8 cellular contexts compared by ENCODE assay signal in genomic region chr11:118924591-118925585, GRCh38. TPM values are rescaled to one million over a fixed set of nuclear protein-coding genes. Genes with fewer than 3 reads are reported as not detected.
A peak's percentile ranks its signal among the peaks of the same experiment; 100 is the strongest.
DNase-seq lines count a peak whose midpoint lies in the region; ATAC-seq and TF ChIP-seq lines count a peak whose summit lies in the region.

No MANE protein-coding gene starts in this region.

- H3K27me3 ChIP-seq in MM.1S (replicated peaks; ENCODE audit: insufficient read depth, low read length) (no peaks in the 10 kb centered on the region), heart right ventricle (no peaks in the 10 kb centered on the region)

- ATAC-seq in heart right ventricle, result no peak
- ATAC-seq in GM21737 (IDR thresholded peaks at IDR 0.05; ENCODE audit: unreplicated experiment), result no peak

- CTCF ChIA-PET in activated naive CD4-positive, alpha-beta T cell treated with anti-CD3 and anti-CD28 coated beads, Interleukin-2, amount 10 ng/mL, durations not matched to agents 7 days and 5 days (lab: Charles Lee), result interaction anchor here (0.5 to 10.5 kb wide), 6 partner anchors 14 to 135 kb away, joined by 3 to 232 read pairs (median 4); partner anchors contain the start of gene CXCR5

- 0 to 1% methylated on average over 45 of the region's 45 CpGs for WGBS in heart right ventricle, 2 donors

- intact Hi-C loops in heart right ventricle (cut with DNase I) (loop anchor here in 6 of 10 donors (2.0 to 5.0 kb wide), 3 partner anchors 16 to 138 kb away; partner anchors contain the start of gene DDX6 (in 3 of the 6)), posterior vena cava (cut with DNase I) (loop anchor here in 1 of 2 donors (5.0 kb wide), 1 partner anchor 33 kb away; no protein-coding TSS in a partner anchor)

- H3K9ac ChIP-seq in MM.1S (ENCODE audit: low read length), result peak overlapping the region; percentile 72

- H3K27ac ChIP-seq in MM.1S (ENCODE audit: low read length) (peak overlapping the region; percentile 14; the same call in 1 of the 2 replicates), heart right ventricle (peak overlapping the region; percentile 79 to 98 (median 94))

- peak overlapping the region; percentile 87 for H3K27ac Mint-ChIP-seq in activated naive CD4-positive, alpha-beta T cell treated with anti-CD3 and anti-CD28 coated beads, Interleukin-2, amount 10 ng/mL, durations not matched to agents 7 days and 5 days

- peaks cover 42% of the 10 kb centered on the region for H3K79me2 ChIP-seq in MM.1S (ENCODE audit: low read length)

- DNase-seq in NCI-H1436 (lab: John Stamatoyannopoulos, UW), result peak; percentile 17
- DNase-seq in NCI-H1436 treated with DMSO at 0.1 percent for 48 hours (lab: John Stamatoyannopoulos, UW), result no peak
- DNase-seq in MM.1S, result peak; percentile 42
- peak; percentile 73 for DNase-seq in activated naive CD4-positive, alpha-beta T cell treated with anti-CD3 and anti-CD28 coated beads, Interleukin-2, amount 10 ng/mL, durations not matched to agents 7 days and 5 days
- DNase-seq in heart right ventricle, result peak; percentile 56 to 69
- peak; percentile 84 for DNase-seq in posterior vena cava (ENCODE audit: low spot score)
- DNase-seq in NCI-H2196 treated with DMSO at 0.1 percent for 48 hours (lab: John Stamatoyannopoulos, UW; ENCODE audit: unreplicated experiment), result no peak

- peaks cover 28% of the 10 kb centered on the region for H3K4me1 ChIP-seq in MM.1S (ENCODE audit: low read length)
- H3K4me1 ChIP-seq in heart right ventricle, result peaks cover 28 to 74% (median 58%) of the 10 kb centered on the region in 9 donors

- H3K4me3 ChIP-seq in MM.1S (ENCODE audit: low read length) (peak overlapping the region; percentile 98), heart right ventricle (peak overlapping the region; percentile 64 to 98 (median 94))

- TF ChIP-seq CTCF in MM.1S (IDR thresholded peaks at IDR 0.05; ENCODE audit: low read length) (no peak), heart right ventricle (IDR thresholded peaks at IDR 0.05) (no peak)

- H3F3A ChIP-seq in MM.1S (ENCODE audit: insufficient read depth, low read length), result peaks cover 36% of the 10 kb centered on the region

- H3K36me3 ChIP-seq in MM.1S (replicated peaks; ENCODE audit: insufficient read depth, low read length) (no peaks in the 10 kb centered on the region), heart right ventricle (no peaks in the 10 kb centered on the region)

- no peaks in the 10 kb centered on the region for H3K9me2 ChIP-seq in MM.1S (replicated peaks; ENCODE audit: insufficient read depth, low read length)

- peaks cover 35% of the 10 kb centered on the region for H3K36me3 Mint-ChIP-seq in activated naive CD4-positive, alpha-beta T cell treated with anti-CD3 and anti-CD28 coated beads, Interleukin-2, amount 10 ng/mL, durations not matched to agents 7 days and 5 days

- H3K9me3 Mint-ChIP-seq in activated naive CD4-positive, alpha-beta T cell treated with anti-CD3 and anti-CD28 coated beads, Interleukin-2, amount 10 ng/mL, durations not matched to agents 7 days and 5 days, result no peaks in the 10 kb centered on the region

- no peaks in the 10 kb centered on the region for H4K20me1 ChIP-seq in MM.1S (ENCODE audit: insufficient read depth, low read length)

- peaks cover 53% of the 10 kb centered on the region for H3K4me1 Mint-ChIP-seq in activated naive CD4-positive, alpha-beta T cell treated with anti-CD3 and anti-CD28 coated beads, Interleukin-2, amount 10 ng/mL, durations not matched to agents 7 days and 5 days

- H3K27me3 Mint-ChIP-seq in activated naive CD4-positive, alpha-beta T cell treated with anti-CD3 and anti-CD28 coated beads, Interleukin-2, amount 10 ng/mL, durations not matched to agents 7 days and 5 days, result peaks cover 4% of the 10 kb centered on the region

- peak overlapping the region; percentile 90 for H3K4me2 ChIP-seq in MM.1S (ENCODE audit: low read depth, low read length)

- H2AFZ ChIP-seq in MM.1S (ENCODE audit: low read length), result peak overlapping the region; percentile 76

- H3K4me3 Mint-ChIP-seq in activated naive CD4-positive, alpha-beta T cell treated with anti-CD3 and anti-CD28 coated beads, Interleukin-2, amount 10 ng/mL, durations not matched to agents 7 days and 5 days, result peak overlapping the region; percentile 96

- H3K9me3 ChIP-seq in MM.1S (replicated peaks; ENCODE audit: insufficient read depth, low read length), result no peaks in the 10 kb centered on the region
- H3K9me3 ChIP-seq in heart right ventricle, result no peaks in the 10 kb centered on the region

RNA-seq across cellular contexts. Expression of gene BCL9L, which starts 0.8 kb away (rescaled TPM):
- 10 to 100 TPM; 29.4 to 57.7 (median 40.8) TPM for total RNA-seq in heart right ventricle
- 10 to 100 TPM; 24.0 to 24.2 TPM for polyA plus RNA-seq in heart right ventricle
- total RNA-seq in posterior vena cava, result 10 to 100 TPM; 89.2 to 89.5 TPM

RNA-seq across cellular contexts. Expression of gene UPK2, which starts 31.2 kb away (rescaled TPM):
- total RNA-seq in heart right ventricle, result not detected
- under 1 TPM in 1 of 2 donors, not detected in 1; 0.04 TPM for polyA plus RNA-seq in heart right ventricle
- not detected for total RNA-seq in posterior vena cava

RNA-seq across cellular contexts. Expression of gene CXCR5, which starts 41.2 kb away (rescaled TPM):
- under 1 TPM in 1 of 10 donors, not detected in 9; 0.16 TPM for total RNA-seq in heart right ventricle
- under 1 TPM; 0.22 to 0.58 TPM for polyA plus RNA-seq in heart right ventricle
- under 1 TPM in 1 of 2 donors, not detected in 1; 0.10 TPM for total RNA-seq in posterior vena cava

RNA-seq across cellular contexts. Expression of gene FOXR1, which starts 46.7 kb away (rescaled TPM):
- not detected for total RNA-seq in heart right ventricle
- polyA plus RNA-seq in heart right ventricle, result not detected
- not detected for total RNA-seq in posterior vena cava

Comparison
In these comparisons a context has a peak if more than half of its experiments do, and no peak if none do; other contexts are left out.
1. DNase-seq: peak in NCI-H1436 (single experiment), MM.1S (single experiment), activated naive CD4-positive, alpha-beta T cell treated with anti-CD3 and anti-CD28 coated beads, Interleukin-2, amount 10 ng/mL, durations not matched to agents 7 days and 5 days (single experiment), heart right ventricle (2 of 2) and posterior vena cava (single experiment); none in NCI-H1436 treated with DMSO at 0.1 percent for 48 hours (single experiment) and NCI-H2196 treated with DMSO at 0.1 percent for 48 hours (single experiment).